20 cellular contexts compared by ENCODE assay signal in genomic region chr11:102435688-102436087, GRCh38. TPM values are rescaled to one million over a fixed set of nuclear protein-coding genes. Genes with fewer than 3 reads are reported as not detected.
DNase-seq lines count a peak whose midpoint lies in the region; ATAC-seq and TF ChIP-seq lines count a peak whose summit lies in the region.
"Had no signal": no experiment of that assay in that cellular context is flagged by ENCODE, and none has a peak within 500 bp of the region (broad histone marks: within the 10 kb centered on the region; RNA-seq: fewer than 3 reads in every experiment).

No MANE protein-coding gene starts in this region.

- POLR2A ChIA-PET in activated CD8-positive, alpha-beta T cell treated with anti-CD3 and anti-CD28 coated beads for 36 hours (lab: Charles Lee) = interaction anchor here (1.2 kb wide), 1 partner anchor 40 kb away, joined by 3 read pairs; no protein-coding TSS in a partner anchor
- POLR2A ChIA-PET in activated CD8-positive, alpha-beta T cell treated with anti-CD3 and anti-CD28 coated beads, Interleukin-2, amount 10 ng/mL, durations not matched to agents 7 days and 5 days (lab: Charles Lee) = no interaction called here
- POLR2A ChIA-PET in CD4-positive, alpha-beta T cell (lab: Charles Lee) = interaction anchor here (1.5 kb wide), 1 partner anchor 18 kb away, joined by 3 read pairs; no protein-coding TSS in a partner anchor

- peaks cover 89% of the 10 kb centered on the region for H3K36me3 Mint-ChIP-seq in activated CD8-positive, alpha-beta T cell treated with anti-CD3 and anti-CD28 coated beads for 36 hours (ENCODE audit: low read depth)
- peaks cover 88% of the 10 kb centered on the region for H3K36me3 Mint-ChIP-seq in activated CD8-positive, alpha-beta T cell treated with anti-CD3 and anti-CD28 coated beads, Interleukin-2, amount 10 ng/mL, durations not matched to agents 7 days and 5 days (ENCODE audit: low read depth)
- peaks cover 80% of the 10 kb centered on the region for H3K36me3 Mint-ChIP-seq in CD4-positive, alpha-beta T cell (ENCODE audit: low read depth)
- peaks cover 86% of the 10 kb centered on the region for H3K36me3 Mint-ChIP-seq in endodermal cell (ENCODE audit: low read depth)

- H3K27ac Mint-ChIP-seq in activated CD8-positive, alpha-beta T cell treated with anti-CD3 and anti-CD28 coated beads for 36 hours = peak overlapping the region; percentile 65
- no peak overlapping the region for H3K27ac Mint-ChIP-seq in activated CD8-positive, alpha-beta T cell treated with anti-CD3 and anti-CD28 coated beads, Interleukin-2, amount 10 ng/mL, durations not matched to agents 7 days and 5 days
- H3K27ac Mint-ChIP-seq in CD4-positive, alpha-beta T cell = peak overlapping the region; percentile 10
- H3K27ac Mint-ChIP-seq in endodermal cell = no peak overlapping the region
- H3K27ac Mint-ChIP-seq: B cell, IgD-negative memory B cell had no signal

- H3K4me1 Mint-ChIP-seq in activated CD8-positive, alpha-beta T cell treated with anti-CD3 and anti-CD28 coated beads for 36 hours (ENCODE audit: low read depth) = peaks cover 85% of the 10 kb centered on the region
- H3K4me1 Mint-ChIP-seq in activated CD8-positive, alpha-beta T cell treated with anti-CD3 and anti-CD28 coated beads, Interleukin-2, amount 10 ng/mL, durations not matched to agents 7 days and 5 days (ENCODE audit: low read depth) = peaks cover 73% of the 10 kb centered on the region
- H3K4me1 Mint-ChIP-seq in CD4-positive, alpha-beta T cell (ENCODE audit: low read depth) = peaks cover 82% of the 10 kb centered on the region
- H3K4me1 Mint-ChIP-seq in endodermal cell = peaks cover 28% of the 10 kb centered on the region

- peaks cover 32% of the 10 kb centered on the region for H3K9me3 Mint-ChIP-seq in activated CD8-positive, alpha-beta T cell treated with anti-CD3 and anti-CD28 coated beads for 36 hours
- H3K9me3 Mint-ChIP-seq in activated CD8-positive, alpha-beta T cell treated with anti-CD3 and anti-CD28 coated beads, Interleukin-2, amount 10 ng/mL, durations not matched to agents 7 days and 5 days (ENCODE audit: insufficient read depth) = peaks cover 43% of the 10 kb centered on the region
- peaks cover 5% of the 10 kb centered on the region for H3K9me3 Mint-ChIP-seq in CD4-positive, alpha-beta T cell
- H3K9me3 Mint-ChIP-seq in endodermal cell = peaks cover 63% of the 10 kb centered on the region

- no peak for TF ChIP-seq POLR2A in stomach (IDR thresholded peaks at IDR 0.05)

- TF ChIP-seq EP300 in stomach (IDR thresholded peaks at IDR 0.05) = no peak

- no peaks in the 10 kb centered on the region for H3K27me3 Mint-ChIP-seq in activated CD8-positive, alpha-beta T cell treated with anti-CD3 and anti-CD28 coated beads for 36 hours
- H3K27me3 Mint-ChIP-seq in activated CD8-positive, alpha-beta T cell treated with anti-CD3 and anti-CD28 coated beads, Interleukin-2, amount 10 ng/mL, durations not matched to agents 7 days and 5 days (ENCODE audit: low read depth) = no peaks in the 10 kb centered on the region
- no peaks in the 10 kb centered on the region for H3K27me3 Mint-ChIP-seq in CD4-positive, alpha-beta T cell
- no peaks in the 10 kb centered on the region for H3K27me3 Mint-ChIP-seq in endodermal cell (ENCODE audit: insufficient read depth)
- H3K27me3 Mint-ChIP-seq: B cell had no signal

- peaks cover 7% of the 10 kb centered on the region for H3K9me3 ChIP-seq in CD4-positive, alpha-beta T cell (ENCODE audit: control insufficient read depth, low read length)
- H3K9me3 ChIP-seq in endodermal cell (ENCODE audit: control insufficient read depth, low read length) = peaks cover 70% of the 10 kb centered on the region
- peaks cover 0 to 6% (median 0%) of the 10 kb centered on the region in 4 donors for H3K9me3 ChIP-seq in stomach

- no peak for ATAC-seq in activated CD8-positive, alpha-beta T cell treated with anti-CD3 and anti-CD28 coated beads for 36 hours
- no peak for ATAC-seq in activated CD8-positive, alpha-beta T cell treated with anti-CD3 and anti-CD28 coated beads, Interleukin-2, amount 10 ng/mL, durations not matched to agents 7 days and 5 days
- no peak for ATAC-seq in CD4-positive, alpha-beta T cell (ENCODE audit: poor library complexity)
- peak; percentile 51 for ATAC-seq in HG02885 (IDR thresholded peaks at IDR 0.05; ENCODE audit: poor library complexity, unreplicated experiment)
- ATAC-seq: PC-3 had no signal

- CTCF ChIA-PET in activated CD8-positive, alpha-beta T cell treated with anti-CD3 and anti-CD28 coated beads for 36 hours (lab: Charles Lee) = no interaction called here
- CTCF ChIA-PET in activated CD8-positive, alpha-beta T cell treated with anti-CD3 and anti-CD28 coated beads, Interleukin-2, amount 10 ng/mL, durations not matched to agents 7 days and 5 days (lab: Charles Lee) = no interaction called here
- CTCF ChIA-PET in CD4-positive, alpha-beta T cell (lab: Charles Lee) = no interaction called here

- DNase-seq in activated CD8-positive, alpha-beta T cell treated with anti-CD3 and anti-CD28 coated beads for 36 hours = no peak
- DNase-seq in activated CD8-positive, alpha-beta T cell treated with anti-CD3 and anti-CD28 coated beads, Interleukin-2, amount 10 ng/mL, durations not matched to agents 7 days and 5 days = no peak
- DNase-seq in CD4-positive, alpha-beta T cell = no peak
- DNase-seq in endodermal cell = no peak
- no peak for DNase-seq in RPMI8226
- no peak for DNase-seq in stomach
- no peak for DNase-seq in inferior parietal cortex (ENCODE audit: extremely low spot score)
- DNase-seq: 8988T, GF-D8, Karpas-422, NCI-H1417 treated with DMSO at 0.1 percent for 48 hours, NCI-H187 treated with DMSO at 0.1 percent for 48 hours, NCI-H2227 treated with DMSO at 0.1 percent for 48 hours, NCI-H524, PC-3, SIG-M5 had no signal

- TF ChIP-seq CTCF in activated CD8-positive, alpha-beta T cell treated with anti-CD3 and anti-CD28 coated beads for 36 hours (IDR thresholded peaks at IDR 0.05) = no peak
- TF ChIP-seq CTCF in CD4-positive, alpha-beta T cell (IDR thresholded peaks at IDR 0.05) = no peak
- TF ChIP-seq CTCF in endodermal cell (conservative IDR thresholded peaks at IDR 0.05) = no peak
- TF ChIP-seq CTCF in stomach (IDR thresholded peaks at IDR 0.05) = no peak

- H3K27ac ChIP-seq in CD4-positive, alpha-beta T cell (ENCODE audit: low read depth, low read length) = no peak overlapping the region
- H3K27ac ChIP-seq in endodermal cell (ENCODE audit: low read depth, low read length) (no peak overlapping the region), stomach (no peak overlapping the region)
- H3K27ac ChIP-seq: RWPE1 had no signal

- H3K36me3 ChIP-seq in endodermal cell (ENCODE audit: control insufficient read depth, insufficient read depth, low read length) (peaks cover 76% of the 10 kb centered on the region), stomach (peaks cover 0 to 20% (median 9%) of the 10 kb centered on the region in 4 donors)

- no peak overlapping the region for H3K4me3 Mint-ChIP-seq in activated CD8-positive, alpha-beta T cell treated with anti-CD3 and anti-CD28 coated beads for 36 hours
- no peak overlapping the region for H3K4me3 Mint-ChIP-seq in activated CD8-positive, alpha-beta T cell treated with anti-CD3 and anti-CD28 coated beads, Interleukin-2, amount 10 ng/mL, durations not matched to agents 7 days and 5 days
- no peak overlapping the region for H3K4me3 Mint-ChIP-seq in CD4-positive, alpha-beta T cell
- H3K4me3 Mint-ChIP-seq in endodermal cell = no peak overlapping the region
- H3K4me3 Mint-ChIP-seq: B cell, IgD-negative memory B cell had no signal

- H3K9ac ChIP-seq in endodermal cell (ENCODE audit: extremely low read depth, low read length, poor library complexity, severe bottlenecking) = no peak overlapping the region

- no peaks in the 10 kb centered on the region for H3K27me3 ChIP-seq in CD4-positive, alpha-beta T cell (ENCODE audit: control insufficient read depth, insufficient read depth, low read length)
- no peaks in the 10 kb centered on the region for H3K27me3 ChIP-seq in endodermal cell (ENCODE audit: control insufficient read depth, insufficient read depth, low read length, poor library complexity, severe bottlenecking)
- H3K27me3 ChIP-seq in stomach = no peaks in the 10 kb centered on the region

- 92 to 100% methylated on average over 1 to 3 of the region's 3 CpGs for WGBS in endodermal cell (ENCODE audit: insufficient coverage in 1 of 2, insufficient read length in 1 of 2), 2 experiments
- 86 to 91% (median 88%) methylated on average over 3 of the region's 3 CpGs for WGBS in stomach, 5 donors

- intact Hi-C loops in activated CD8-positive, alpha-beta T cell treated with anti-CD3 and anti-CD28 coated beads for 36 hours (cut with micrococcal nuclease) = no loop called here
- intact Hi-C loops in CD4-positive, alpha-beta T cell (cut with DNase I, micrococcal nuclease) = no loop called here
- intact Hi-C loops in stomach (cut with DNase I; ENCODE audit: low total_unique reads) = no loop called here

- H3K4me3 ChIP-seq in endodermal cell (ENCODE audit: low read length) = peak overlapping the region; percentile 45
- no peak overlapping the region for H3K4me3 ChIP-seq in stomach

- H3K4me1 ChIP-seq in endodermal cell (ENCODE audit: control insufficient read depth, insufficient read depth, low read length) (no peaks in the 10 kb centered on the region), stomach (peaks cover 7 to 48% (median 21%) of the 10 kb centered on the region in 4 donors)

RNA-seq across cellular contexts. Expression of gene TMEM123, which starts 16.9 kb away (rescaled TPM):
- 100 to 1,000 TPM; 234 to 235 TPM for total RNA-seq in activated CD8-positive, alpha-beta T cell treated with anti-CD3 and anti-CD28 coated beads for 36 hours
- 100 to 1,000 TPM; 434 to 461 TPM for total RNA-seq in activated CD8-positive, alpha-beta T cell treated with anti-CD3 and anti-CD28 coated beads, Interleukin-2, amount 10 ng/mL, durations not matched to agents 7 days and 5 days
- total RNA-seq in CD4-positive, alpha-beta T cell = 100 to 1,000 TPM; 288 to 307 TPM
- total RNA-seq in endodermal cell = 100 to 1,000 TPM; 216 to 256 TPM
- 193 TPM for polyA plus RNA-seq in endodermal cell (2013, experiment 1 of 2)
- polyA plus RNA-seq in endodermal cell (2013, experiment 2 of 2) = 178 TPM
- 100 to 1,000 TPM in 2 of 5 donors, 10 to 100 TPM in 3; 16.2 to 226 (median 75.3) TPM for total RNA-seq in stomach
- 10 to 100 TPM; 47.2 to 53.6 (median 49.6) TPM for polyA plus RNA-seq in stomach

Comparison
In these comparisons a context has a peak if more than half of its experiments do, and no peak if none do; other contexts are left out.
1. H3K27ac Mint-ChIP-seq: peak in activated CD8-positive, alpha-beta T cell treated with anti-CD3 and anti-CD28 coated beads for 36 hours (single experiment) and CD4-positive, alpha-beta T cell (single experiment); none in activated CD8-positive, alpha-beta T cell treated with anti-CD3 and anti-CD28 coated beads, Interleukin-2, amount 10 ng/mL, durations not matched to agents 7 days and 5 days (single experiment) and endodermal cell (single experiment).